Comparison of ENCODE assay signal across 11 cellular contexts in genomic region chr7:2761131-2761624, GRCh38.
A peak's percentile ranks its signal among the peaks of the same experiment; 100 is the strongest.
DNase-seq lines count a peak whose midpoint lies in the region; ATAC-seq and TF ChIP-seq lines count a peak whose summit lies in the region.
"Had no signal": no experiment of that assay in that cellular context is flagged by ENCODE, and none has a peak within 500 bp of the region (broad histone marks: within the 10 kb centered on the region; RNA-seq: fewer than 3 reads in every experiment).

No MANE protein-coding gene starts in this region.

- H3K27ac ChIP-seq in muscle layer of colon (ENCODE audit: low read depth, low read length), result peak overlapping the region; percentile 86
- peak overlapping the region; percentile 93 to 95 for H3K27ac ChIP-seq in testis

- H3K4me3 ChIP-seq in muscle layer of colon (ENCODE audit: low read depth in 1 of 2, low read length in 2 of 2) (no peak overlapping the region), testis (no peak overlapping the region)
- H3K4me3 ChIP-seq: pancreas had no signal

- no peaks in the 10 kb centered on the region for H3K27me3 Mint-ChIP-seq in central memory CD8-positive, alpha-beta T cell
- no peaks in the 10 kb centered on the region for H3K27me3 Mint-ChIP-seq in activated naive CD4-positive, alpha-beta T cell treated with anti-CD3 and anti-CD28 coated beads, Interleukin-2, amount 10 ng/mL, durations not matched to agents 7 days and 5 days
- H3K27me3 Mint-ChIP-seq in activated naive CD8-positive, alpha-beta T cell treated with anti-CD3 and anti-CD28 coated beads for 36 hours, result no peaks in the 10 kb centered on the region
- H3K27me3 Mint-ChIP-seq: activated CD4-positive, alpha-beta memory T cell treated with anti-CD3 and anti-CD28 coated beads for 36 hours had no signal

- peaks cover 3% of the 10 kb centered on the region for H3K36me3 Mint-ChIP-seq in central memory CD8-positive, alpha-beta T cell (ENCODE audit: insufficient read depth)
- H3K36me3 Mint-ChIP-seq in activated naive CD4-positive, alpha-beta T cell treated with anti-CD3 and anti-CD28 coated beads, Interleukin-2, amount 10 ng/mL, durations not matched to agents 7 days and 5 days, result peaks cover 4% of the 10 kb centered on the region
- peaks cover 22% of the 10 kb centered on the region for H3K36me3 Mint-ChIP-seq in activated naive CD8-positive, alpha-beta T cell treated with anti-CD3 and anti-CD28 coated beads for 36 hours

- peak overlapping the region; percentile 19 for H3K27ac Mint-ChIP-seq in central memory CD8-positive, alpha-beta T cell (ENCODE audit: low read depth)
- no peak overlapping the region for H3K27ac Mint-ChIP-seq in activated naive CD4-positive, alpha-beta T cell treated with anti-CD3 and anti-CD28 coated beads, Interleukin-2, amount 10 ng/mL, durations not matched to agents 7 days and 5 days
- H3K27ac Mint-ChIP-seq in activated naive CD8-positive, alpha-beta T cell treated with anti-CD3 and anti-CD28 coated beads for 36 hours, result no peak overlapping the region
- H3K27ac Mint-ChIP-seq: activated CD4-positive, alpha-beta memory T cell treated with anti-CD3 and anti-CD28 coated beads for 36 hours had no signal

- CTCF ChIA-PET in activated naive CD4-positive, alpha-beta T cell treated with anti-CD3 and anti-CD28 coated beads, Interleukin-2, amount 10 ng/mL, durations not matched to agents 7 days and 5 days (lab: Charles Lee), result interaction anchor here (0.7 to 1.5 kb wide), 4 partner anchors 13 to 103 kb away, joined by 3 to 5 read pairs (median 4); no protein-coding TSS in a partner anchor

- H3K9ac ChIP-seq in muscle layer of colon (ENCODE audit: low read length), result peak overlapping the region; percentile 12

- H3K4me1 Mint-ChIP-seq in central memory CD8-positive, alpha-beta T cell, result peaks cover 36% of the 10 kb centered on the region
- H3K4me1 Mint-ChIP-seq in activated naive CD4-positive, alpha-beta T cell treated with anti-CD3 and anti-CD28 coated beads, Interleukin-2, amount 10 ng/mL, durations not matched to agents 7 days and 5 days, result peaks cover 32% of the 10 kb centered on the region
- H3K4me1 Mint-ChIP-seq in activated naive CD8-positive, alpha-beta T cell treated with anti-CD3 and anti-CD28 coated beads for 36 hours, result peaks cover 38% of the 10 kb centered on the region

- H3K4me1 ChIP-seq in muscle layer of colon (ENCODE audit: insufficient read depth, low read length) (peaks cover 70% of the 10 kb centered on the region), testis (peaks cover 68% of the 10 kb centered on the region)

- intact Hi-C loops in testis (cut with DNase I; ENCODE audit: low total_unique reads), result no loop called here

- H3K4me3 Mint-ChIP-seq in central memory CD8-positive, alpha-beta T cell, result peak overlapping the region; percentile 37
- H3K4me3 Mint-ChIP-seq in activated naive CD4-positive, alpha-beta T cell treated with anti-CD3 and anti-CD28 coated beads, Interleukin-2, amount 10 ng/mL, durations not matched to agents 7 days and 5 days, result no peak overlapping the region
- no peak overlapping the region for H3K4me3 Mint-ChIP-seq in activated naive CD8-positive, alpha-beta T cell treated with anti-CD3 and anti-CD28 coated beads for 36 hours
- H3K4me3 Mint-ChIP-seq: activated CD4-positive, alpha-beta memory T cell treated with anti-CD3 and anti-CD28 coated beads for 36 hours had no signal

- TF ChIP-seq POLR2A in testis (IDR thresholded peaks at IDR 0.05), result no peak

- H3K9me3 ChIP-seq in muscle layer of colon (ENCODE audit: low read length), result no peaks in the 10 kb centered on the region
- H3K9me3 ChIP-seq in testis, result no peaks in the 10 kb centered on the region
- H3K9me3 ChIP-seq: pancreas had no signal

- no peaks in the 10 kb centered on the region for H3K9me3 Mint-ChIP-seq in central memory CD8-positive, alpha-beta T cell
- no peaks in the 10 kb centered on the region for H3K9me3 Mint-ChIP-seq in activated naive CD4-positive, alpha-beta T cell treated with anti-CD3 and anti-CD28 coated beads, Interleukin-2, amount 10 ng/mL, durations not matched to agents 7 days and 5 days
- H3K9me3 Mint-ChIP-seq in activated naive CD8-positive, alpha-beta T cell treated with anti-CD3 and anti-CD28 coated beads for 36 hours, result no peaks in the 10 kb centered on the region
- H3K9me3 Mint-ChIP-seq: activated CD4-positive, alpha-beta memory T cell treated with anti-CD3 and anti-CD28 coated beads for 36 hours had no signal

- no peak for TF ChIP-seq CTCF in testis (IDR thresholded peaks at IDR 0.05)

- no peak for ATAC-seq in central memory CD8-positive, alpha-beta T cell (replicated peaks; ENCODE audit: extremely low read depth, poor library complexity, severe bottlenecking)
- ATAC-seq in HG02642 (IDR thresholded peaks at IDR 0.05; ENCODE audit: poor library complexity, unreplicated experiment), result no peak

- DNase-seq in LHCN-M2 (ENCODE audit: low read depth) (peak; percentile 43), testis (no peak)
- DNase-seq in central memory CD8-positive, alpha-beta T cell (ENCODE audit: low spot score in 2 of 2), result no peak
- no peak for DNase-seq in activated naive CD4-positive, alpha-beta T cell treated with anti-CD3 and anti-CD28 coated beads, Interleukin-2, amount 10 ng/mL, durations not matched to agents 7 days and 5 days
- no peak for DNase-seq in activated naive CD8-positive, alpha-beta T cell treated with anti-CD3 and anti-CD28 coated beads for 36 hours
- DNase-seq: activated naive CD4-positive, alpha-beta T cell treated with Interleukin-2 at 50 U/mL for 16 hours; cortex of kidney; pancreas had no signal

- H3K36me3 ChIP-seq in muscle layer of colon (ENCODE audit: insufficient read depth, low read length) (no peaks in the 10 kb centered on the region), testis (ENCODE audit: low read depth, missing control alignments) (no peaks in the 10 kb centered on the region)
- H3K36me3 ChIP-seq: pancreas had no signal

- WGBS in testis, 2 donors, result 90 to 92% methylated on average over 13 to 19 of the region's 19 CpGs

- H3K27me3 ChIP-seq in muscle layer of colon (ENCODE audit: control insufficient read depth in 1 of 2, insufficient read depth in 2 of 2, low read length in 2 of 2) (no peaks in the 10 kb centered on the region), testis (no peaks in the 10 kb centered on the region)
- H3K27me3 ChIP-seq: pancreas had no signal
